In the genomic region with DNA sequence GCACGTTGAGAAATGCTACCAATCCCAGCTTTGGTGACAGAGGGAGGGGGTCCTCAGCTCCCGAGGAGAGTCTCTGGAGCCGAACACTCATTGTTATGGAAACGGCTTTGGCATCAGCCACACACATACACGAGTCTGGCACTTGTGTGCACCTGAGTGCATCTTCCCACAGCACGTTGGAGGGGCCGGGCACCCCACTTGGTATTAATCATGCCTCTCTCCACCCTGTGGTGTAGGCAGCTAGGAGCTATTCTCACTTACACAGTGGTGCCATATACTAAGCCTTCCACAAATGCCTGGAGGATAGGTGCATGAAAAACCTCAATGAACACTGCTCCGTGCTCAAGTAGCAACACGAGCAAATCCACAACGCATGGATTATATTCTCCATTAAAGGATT, we compare ENCODE assay signal across 16 cellular contexts.
DNase-seq lines count a peak whose midpoint lies in the region; ATAC-seq, FAIRE-seq and TF ChIP-seq lines count a peak whose summit lies in the region.
"Had no signal": no experiment of that assay in that cellular context is flagged by ENCODE, and none has a peak within 500 bp of the region (broad histone marks: within the 10 kb centered on the region; RNA-seq: fewer than 3 reads in every experiment).

No MANE protein-coding gene starts in this region.

- peak overlapping the region; percentile 50 for H4K91ac ChIP-seq in IMR-90 (ENCODE audit: insufficient read depth, low read depth, low read length)

- no peaks in the 10 kb centered on the region for H3K36me3 ChIP-seq in IMR-90 (ENCODE audit: control insufficient read depth, insufficient read depth, low read length)
- H3K36me3 ChIP-seq in astrocyte (ENCODE audit: insufficient read depth, low read length): no peaks in the 10 kb centered on the region
- peaks cover 0 to 10% (median 0%) of the 10 kb centered on the region in 3 donors for H3K36me3 ChIP-seq in tibial artery
- no peaks in the 10 kb centered on the region for H3K36me3 ChIP-seq in neural progenitor cell
- H3K36me3 ChIP-seq: colonic mucosa, pancreas had no signal

- no peak overlapping the region for H3K23ac ChIP-seq in IMR-90 (ENCODE audit: low read depth, low read length)

- CTCF ChIA-PET in IMR-90 (lab: Yijun Ruan, JAX): interaction anchor here (1.6 kb wide), 1 partner anchor 17 kb away, joined by 5 read pairs; no protein-coding TSS in a partner anchor

- H3K36me3 Mint-ChIP-seq in astrocyte (ENCODE audit: low read depth, unreplicated experiment) (peaks cover 3% of the 10 kb centered on the region), neural progenitor cell (no peaks in the 10 kb centered on the region)

- H3K4me1 Mint-ChIP-seq in astrocyte (ENCODE audit: low read depth, unreplicated experiment) (peaks cover 16% of the 10 kb centered on the region), neural progenitor cell (peaks cover 6% of the 10 kb centered on the region)

- WGBS in IMR-90 (ENCODE audit: extremely low coverage in 2 of 2, insufficient read length in 1 of 2), 2 experiments: no CpG with 5 or more reads among the region's 10 CpGs

- intact Hi-C loops in IMR-90 (cut with micrococcal nuclease) (no loop called here), head of caudate nucleus (cut with DNase I) (no loop called here), tibial artery (cut with DNase I; ENCODE audit: low total_unique reads) (no loop called here)

- no TSS peak for BruUV-seq in IMR-90 (replicated peaks; lab: Mats Ljungman, UMichigan)

- no peak overlapping the region for H3K27ac ChIP-seq in IMR-90 (ENCODE audit: insufficient read depth, low read length)
- H3K27ac ChIP-seq in astrocyte (ENCODE audit: low read depth, low read length): peak overlapping the region; percentile 87
- peak overlapping the region; percentile 31 to 74 for H3K27ac ChIP-seq in tibial artery
- H3K27ac ChIP-seq in neural progenitor cell: no peak overlapping the region
- H3K27ac ChIP-seq: colonic mucosa, pancreas had no signal

- no peak overlapping the region for H3K9ac ChIP-seq in IMR-90 (ENCODE audit: low read depth, low read length)
- peak overlapping the region; percentile 40 for H3K9ac ChIP-seq in astrocyte (ENCODE audit: low read length)
- H3K9ac ChIP-seq in neural progenitor cell: no peak overlapping the region

- H3K4me3 Mint-ChIP-seq in astrocyte (ENCODE audit: unreplicated experiment) (no peak overlapping the region), neural progenitor cell (no peak overlapping the region)
- H3K4me3 Mint-ChIP-seq: activated CD4-positive, alpha-beta T cell treated with anti-CD3 and anti-CD28 coated beads, Interleukin-2, amount 10 ng/mL, durations not matched to agents 24 days and 14 days had no signal

- peak overlapping the region; percentile 46 for H2AK5ac ChIP-seq in IMR-90 (ENCODE audit: low read depth, low read length)

- H3K4me1 ChIP-seq in IMR-90 (ENCODE audit: control insufficient read depth, insufficient read depth, low read length) (peaks cover 7% of the 10 kb centered on the region), astrocyte (ENCODE audit: insufficient read depth, low read length) (peaks cover 22% of the 10 kb centered on the region), tibial artery (peaks cover 0 to 22% (median 3%) of the 10 kb centered on the region in 4 donors), neural progenitor cell (peaks cover 5% of the 10 kb centered on the region)
- H3K4me1 ChIP-seq: colonic mucosa, pancreas had no signal

- H2BK120ac ChIP-seq in IMR-90 (ENCODE audit: low read depth, low read length): peak overlapping the region; percentile 88

- no peak overlapping the region for H2BK5ac ChIP-seq in IMR-90 (ENCODE audit: low read depth, low read length, poor library complexity, severe bottlenecking)

- H3K27me3 Mint-ChIP-seq in astrocyte (ENCODE audit: low read depth, unreplicated experiment) (no peaks in the 10 kb centered on the region), neural progenitor cell (ENCODE audit: insufficient read depth, low read depth) (no peaks in the 10 kb centered on the region)
- H3K27me3 Mint-ChIP-seq: activated CD4-positive, alpha-beta T cell treated with anti-CD3 and anti-CD28 coated beads, Interleukin-2, amount 10 ng/mL, durations not matched to agents 24 days and 14 days had no signal

- H3K4me3 ChIP-seq in IMR-90 (ENCODE audit: insufficient read depth, low read depth, low read length) (no peak overlapping the region), astrocyte (ENCODE audit: insufficient read depth, low read depth, low read length) (no peak overlapping the region), tibial artery (no peak overlapping the region), neural progenitor cell (no peak overlapping the region)
- H3K4me3 ChIP-seq: colonic mucosa, pancreas had no signal

- H3K27ac Mint-ChIP-seq in astrocyte (ENCODE audit: unreplicated experiment) (peak overlapping the region; percentile 63), neural progenitor cell (no peak overlapping the region)
- H3K27ac Mint-ChIP-seq: activated CD4-positive, alpha-beta T cell treated with anti-CD3 and anti-CD28 coated beads, Interleukin-2, amount 10 ng/mL, durations not matched to agents 24 days and 14 days had no signal

- dilution Hi-C loops in IMR-90 (cut with HindIII; ENCODE audit: low sequenced_read_pairs, unreplicated experiment): no loop called here

- ATAC-seq in IMR-90 (ENCODE audit: low read depth) (no peak), HG03342 (IDR thresholded peaks at IDR 0.05; ENCODE audit: unreplicated experiment) (no peak), GM21529 (IDR thresholded peaks at IDR 0.05; ENCODE audit: unreplicated experiment) (no peak)

- no peaks in the 10 kb centered on the region for H3K79me1 ChIP-seq in IMR-90 (ENCODE audit: low read depth in 1 of 2, low read length in 2 of 2)

- H3K27me3 ChIP-seq in IMR-90 (ENCODE audit: control insufficient read depth, insufficient read depth, low read length) (no peaks in the 10 kb centered on the region), astrocyte (ENCODE audit: insufficient read depth, low read length) (no peaks in the 10 kb centered on the region), tibial artery (no peaks in the 10 kb centered on the region), neural progenitor cell (no peaks in the 10 kb centered on the region)
- H3K27me3 ChIP-seq: colonic mucosa, pancreas had no signal

- no peak overlapping the region for H3K56ac ChIP-seq in IMR-90 (ENCODE audit: extremely low read depth, insufficient read depth, low read length)

- no peak overlapping the region for H4K5ac ChIP-seq in IMR-90 (ENCODE audit: low read depth, low read length)

- POLR2A ChIA-PET in IMR-90 (lab: Charles Lee; ENCODE audit: unreplicated experiment): interaction anchor here (0.5 kb wide), 1 partner anchor 371 kb away, joined by 5 read pairs; no protein-coding TSS in a partner anchor

- peaks cover 9% of the 10 kb centered on the region; the same call in 1 of the 2 replicates for H3K9me1 ChIP-seq in IMR-90 (ENCODE audit: insufficient read depth, low read length)

- no peaks in the 10 kb centered on the region for H3K79me2 ChIP-seq in astrocyte (ENCODE audit: insufficient read depth, low read length)
- no peaks in the 10 kb centered on the region for H3K79me2 ChIP-seq in neural progenitor cell (ENCODE audit: low read depth)

- H3K4me2 ChIP-seq in IMR-90 (ENCODE audit: low read depth, low read length) (no peak overlapping the region), astrocyte (ENCODE audit: low read length) (peak overlapping the region; percentile 72), neural progenitor cell (no peak overlapping the region)

- H4K8ac ChIP-seq in IMR-90 (ENCODE audit: low read depth in 2 of 2, low read length in 2 of 2): no peak overlapping the region; a peak in 1 of 4 replicates

- H2AFZ ChIP-seq in IMR-90 (replicated peaks; ENCODE audit: low read length, poor library complexity) (peak overlapping the region; percentile 10), astrocyte (ENCODE audit: low read depth, low read length) (peak overlapping the region; percentile 68), neural progenitor cell (replicated peaks) (no peak overlapping the region)

- DNase-seq in IMR-90 (no peak), astrocyte (ENCODE audit: low read depth) (no peak), head of caudate nucleus (peak in 27 of 42 donors; percentile 7 to 72 (median 29)), tibial artery (no peak), neural progenitor cell (ENCODE audit: low spot score) (no peak), NCI-H524 treated with DMSO at 0.1 percent for 48 hours (lab: John Stamatoyannopoulos, UW) (no peak)
- DNase-seq: activated CD4-positive, alpha-beta T cell treated with anti-CD3 and anti-CD28 coated beads, Interleukin-2, amount 10 ng/mL, durations not matched to agents 24 days and 14 days; activated naive CD4-positive, alpha-beta T cell; C1 segment of cervical spinal cord; colonic mucosa; DMS153; NCI-H187; pancreas; RPMI8226 had no signal

- in situ Hi-C loops in IMR-90 (cut with MboI; ENCODE audit: low sequenced_read_pairs): no loop called here

- no peak for TF ChIP-seq CTCF in IMR-90 (conservative IDR thresholded peaks at IDR 0.05; ENCODE audit: low read depth, low read length)
- TF ChIP-seq CTCF in astrocyte (IDR thresholded peaks at IDR 0.05; ENCODE audit: insufficient read depth, low read depth, low read length): no peak
- no peak for TF ChIP-seq CTCF in tibial artery (IDR thresholded peaks at IDR 0.05)
- no peak for TF ChIP-seq CTCF in neural progenitor cell (IDR thresholded peaks at IDR 0.05)

- no peaks in the 10 kb centered on the region for H3K9me3 Mint-ChIP-seq in astrocyte (ENCODE audit: unreplicated experiment)
- H3K9me3 Mint-ChIP-seq in neural progenitor cell: no peaks in the 10 kb centered on the region
- H3K9me3 Mint-ChIP-seq: activated CD4-positive, alpha-beta T cell treated with anti-CD3 and anti-CD28 coated beads, Interleukin-2, amount 10 ng/mL, durations not matched to agents 24 days and 14 days had no signal

- no peak overlapping the region for H3K14ac ChIP-seq in IMR-90 (replicated peaks; ENCODE audit: low read depth, low read length)

- no peaks in the 10 kb centered on the region for H4K20me1 ChIP-seq in IMR-90 (ENCODE audit: insufficient read depth, low read length)
- H4K20me1 ChIP-seq in astrocyte (ENCODE audit: insufficient read depth, low read length): no peaks in the 10 kb centered on the region
- H4K20me1 ChIP-seq in neural progenitor cell (ENCODE audit: low read depth): no peaks in the 10 kb centered on the region

- no peaks in the 10 kb centered on the region for H3K9me3 ChIP-seq in IMR-90 (ENCODE audit: control insufficient read depth, insufficient read depth, low read length)
- H3K9me3 ChIP-seq in astrocyte (ENCODE audit: insufficient read depth, low read depth, low read length): no peaks in the 10 kb centered on the region
- no peaks in the 10 kb centered on the region for H3K9me3 ChIP-seq in tibial artery
- no peaks in the 10 kb centered on the region for H3K9me3 ChIP-seq in neural progenitor cell (ENCODE audit: low read depth)
- H3K9me3 ChIP-seq: colonic mucosa, pancreas had no signal

- H3K18ac ChIP-seq in IMR-90 (ENCODE audit: low read depth, low read length): no peak overlapping the region

- no peak overlapping the region for H2AK9ac ChIP-seq in IMR-90 (replicated peaks; ENCODE audit: low read depth, low read length, poor library complexity)

- no peak for TF ChIP-seq POLR2A in IMR-90 (IDR thresholded peaks at IDR 0.05; ENCODE audit: low read depth, low read length)

- no peak for FAIRE-seq in astrocyte (lab: Jason Lieb, UNC)
- FAIRE-seq: pancreas had no signal

- peak overlapping the region; percentile 51 for H2BK20ac ChIP-seq in IMR-90 (ENCODE audit: low read depth, low read length)

- H3K4ac ChIP-seq in IMR-90 (ENCODE audit: low read depth, low read length): peak overlapping the region; percentile 52

- peak overlapping the region; percentile 36; the same call in 1 of the 3 replicates for H2BK15ac ChIP-seq in IMR-90 (ENCODE audit: low read depth, low read length)

- H3F3A ChIP-seq in neural progenitor cell (ENCODE audit: low read depth): no peaks in the 10 kb centered on the region

- TF ChIP-seq RAD21 in IMR-90 (IDR thresholded peaks at IDR 0.05; ENCODE audit: low read length): no peak

Comparison
In these comparisons a context has a peak if more than half of its experiments do, and no peak if none do; other contexts are left out.
1. DNase-seq: peak in head of caudate nucleus (27 of 42); none in IMR-90 (single experiment), astrocyte (single experiment), tibial artery (0 of 2), neural progenitor cell (single experiment) and NCI-H524 treated with DMSO at 0.1 percent for 48 hours (single experiment).
2. H3K27ac ChIP-seq: peak in astrocyte (single experiment) and tibial artery (2 of 2); none in IMR-90 (single experiment) and neural progenitor cell (single experiment).